8 cellular contexts compared by ENCODE assay signal in genomic region chr5:81194633-81195333, GRCh38. TPM values are rescaled to one million over a fixed set of nuclear protein-coding genes. Genes with fewer than 3 reads are reported as not detected.
DNase-seq lines count a peak whose midpoint lies in the region; ATAC-seq and FAIRE-seq lines count a peak whose summit lies in the region.

No MANE protein-coding gene starts in this region.

- DNase-seq in A172 (ENCODE audit: low spot score) = peak; percentile 79
- DNase-seq in GM18507 (ENCODE audit: extremely low spot score, insufficient read length, low read depth) = peak; percentile 79
- peak; percentile 39 to 84 for DNase-seq in NCI-H446 (lab: John Stamatoyannopoulos, UW)
- DNase-seq in activated CD4-positive, alpha-beta T cell treated with anti-CD3 and anti-CD28 coated beads for 24 hours (ENCODE audit: low read depth in 2 of 2) = peak; percentile 75 to 79
- peak; percentile 75 for DNase-seq in cerebellar cortex (ENCODE audit: low spot score)
- DNase-seq in left kidney (ENCODE audit: low read depth, low spot score) = peak; percentile 92
- DNase-seq in stimulated activated CD4-positive, alpha-beta T cell treated with anti-CD3 and anti-CD28 coated beads, Interleukin-2, amount 100 ng/mL, for 4 hours (ENCODE audit: low read depth) = peak; percentile 69

- peak; percentile 91 for ATAC-seq in HG03103 (IDR thresholded peaks at IDR 0.05; ENCODE audit: low read depth, unreplicated experiment)

- peak; percentile 90 for FAIRE-seq in GM18507 (lab: Jason Lieb, UNC)

RNA-seq across cellular contexts. Expression of gene CKMT2, which starts 38.3 kb away (rescaled TPM):
- total RNA-seq in A172 (2014; rRNA removed; shearing (Covaris generic)) = 4.7 TPM in 1 of 2 replicates, not detected in the other

Comparison
In these comparisons a context has a peak if more than half of its experiments do, and no peak if none do; other contexts are left out.
1. Peak in every context shown above with its lines: DNase-seq and ATAC-seq.